In the genomic region with DNA sequence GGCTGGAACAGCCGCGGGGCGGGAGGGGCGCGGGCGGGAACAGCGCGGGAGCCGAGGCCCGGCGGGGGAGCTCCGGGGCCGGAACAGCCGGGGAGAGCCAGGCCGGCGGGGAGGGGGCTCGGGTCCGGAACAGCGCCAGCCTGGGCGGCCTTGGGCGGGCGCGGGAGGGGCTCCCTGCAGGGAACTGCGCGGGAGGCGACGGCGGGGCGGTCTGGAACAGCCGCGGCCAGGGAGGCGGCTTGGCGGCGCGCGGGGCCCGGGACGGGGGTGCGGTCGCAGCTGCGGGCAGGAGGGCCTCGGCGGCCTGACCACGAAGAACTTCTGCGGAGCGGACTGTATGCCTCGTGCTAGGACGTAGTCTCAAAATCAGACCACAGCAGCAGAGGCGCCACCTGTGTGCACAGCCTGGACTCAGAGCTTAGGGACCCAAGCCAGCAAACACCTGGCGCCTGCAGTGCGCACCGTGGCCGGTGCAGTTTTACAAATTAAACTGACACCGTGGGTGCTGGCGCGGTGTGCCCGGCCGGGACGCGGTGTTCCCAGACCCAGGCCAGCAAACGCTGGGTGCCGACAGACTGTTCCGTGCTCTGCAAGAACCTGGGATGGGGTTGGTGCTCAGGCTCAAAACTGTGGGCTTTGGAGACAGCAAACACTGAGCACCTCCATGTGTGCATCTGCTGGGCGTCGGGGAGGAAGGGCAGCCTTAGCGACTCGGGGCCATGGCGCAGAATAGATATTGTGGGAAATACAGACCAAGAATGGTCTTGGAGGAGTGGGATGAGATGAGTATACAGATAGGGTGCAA, we compare ENCODE assay signal across 8 cellular contexts. TPM values are rescaled to one million over a fixed set of nuclear protein-coding genes. Genes with fewer than 3 reads are reported as not detected.
DNase-seq lines count a peak whose midpoint lies in the region; ATAC-seq and TF ChIP-seq lines count a peak whose summit lies in the region.

No MANE protein-coding gene starts in this region.

- ATAC-seq in GM21447 (IDR thresholded peaks at IDR 0.05; ENCODE audit: unreplicated experiment) (peak; percentile 55), left ventricle myocardium superior (peak; percentile 83)
- peak; percentile 70 for ATAC-seq in activated naive CD8-positive, alpha-beta T cell treated with anti-CD3 and anti-CD28 coated beads, Interleukin-2, amount 50 U/mL, for 24 hours

- intact Hi-C loops in left ventricle myocardium superior (cut with micrococcal nuclease): no loop called here

- H3K9me3 Mint-ChIP-seq in activated naive CD8-positive, alpha-beta T cell treated with anti-CD3 and anti-CD28 coated beads, Interleukin-2, amount 50 U/mL, for 24 hours: peaks cover 14% of the 10 kb centered on the region

- peak; percentile 91 for DNase-seq in DMS53 treated with DMSO at 0.1 percent for 48 hours (lab: John Stamatoyannopoulos, UW; ENCODE audit: unreplicated experiment)
- DNase-seq in HuH-7 (ENCODE audit: low spot score): peak; percentile 73
- peak; percentile 92 for DNase-seq in SK-N-DZ (ENCODE audit: low spot score)
- DNase-seq in activated naive CD8-positive, alpha-beta T cell treated with anti-CD3 and anti-CD28 coated beads, Interleukin-2, amount 50 U/mL, for 24 hours: peak; percentile 77
- peak; percentile 94 for DNase-seq in left ventricle myocardium superior
- no peak for DNase-seq in retinal pigment epithelial cell (ENCODE audit: low read depth)
- DNase-seq in NCI-H2107 treated with DMSO at 0.1 percent for 48 hours (lab: John Stamatoyannopoulos, UW; ENCODE audit: unreplicated experiment): no peak

- no peaks in the 10 kb centered on the region for H3K27me3 Mint-ChIP-seq in activated naive CD8-positive, alpha-beta T cell treated with anti-CD3 and anti-CD28 coated beads, Interleukin-2, amount 50 U/mL, for 24 hours

- peaks cover 15% of the 10 kb centered on the region for H3K36me3 Mint-ChIP-seq in activated naive CD8-positive, alpha-beta T cell treated with anti-CD3 and anti-CD28 coated beads, Interleukin-2, amount 50 U/mL, for 24 hours (ENCODE audit: low read depth)

- H3K4me3 Mint-ChIP-seq in activated naive CD8-positive, alpha-beta T cell treated with anti-CD3 and anti-CD28 coated beads, Interleukin-2, amount 50 U/mL, for 24 hours: peak overlapping the region; percentile 82

- no peak for TF ChIP-seq CTCF in retinal pigment epithelial cell (conservative IDR thresholded peaks at IDR 0.05; ENCODE audit: low read depth, low read length)

- peak overlapping the region; percentile 57 for H3K4me3 ChIP-seq in retinal pigment epithelial cell (ENCODE audit: low read length)

- peak overlapping the region; percentile 53 for H3K27ac Mint-ChIP-seq in activated naive CD8-positive, alpha-beta T cell treated with anti-CD3 and anti-CD28 coated beads, Interleukin-2, amount 50 U/mL, for 24 hours

- peaks cover 30% of the 10 kb centered on the region for H3K4me1 Mint-ChIP-seq in activated naive CD8-positive, alpha-beta T cell treated with anti-CD3 and anti-CD28 coated beads, Interleukin-2, amount 50 U/mL, for 24 hours

RNA-seq across cellular contexts. Expression of a gene that starts 0.6 kb away (rescaled TPM):
- 1.8 and 2.1 TPM in 2 replicates for polyA plus RNA-seq in SK-N-DZ (2014; cell fraction: cytosol; rRNA removed)
- 1.2 and 1.9 TPM in 2 replicates for polyA plus RNA-seq in SK-N-DZ (2014; cell fraction: nucleus; rRNA removed)
- total RNA-seq in left ventricle myocardium superior: 2.4 TPM

RNA-seq across cellular contexts. Expression of a gene that starts 12.3 kb away (rescaled TPM):
- 23.8 and 29.7 TPM in 2 replicates for polyA plus RNA-seq in SK-N-DZ (2014; cell fraction: cytosol; rRNA removed)
- 10.2 and 12.1 TPM in 2 replicates for polyA plus RNA-seq in SK-N-DZ (2014; cell fraction: nucleus; rRNA removed)
- total RNA-seq in left ventricle myocardium superior: 13.5 TPM

RNA-seq across cellular contexts. Expression of a gene that starts 46.2 kb away (rescaled TPM):
- 217 and 226 TPM in 2 replicates for polyA plus RNA-seq in SK-N-DZ (2014; cell fraction: cytosol; rRNA removed)
- polyA plus RNA-seq in SK-N-DZ (2014; cell fraction: nucleus; rRNA removed): 524 and 528 TPM in 2 replicates
- 1.8 TPM for total RNA-seq in left ventricle myocardium superior

RNA-seq across cellular contexts. Expression of a gene that starts 58.1 kb away (rescaled TPM):
- polyA plus RNA-seq in SK-N-DZ (2014; cell fraction: cytosol; rRNA removed): 83.8 and 101 TPM in 2 replicates
- polyA plus RNA-seq in SK-N-DZ (2014; cell fraction: nucleus; rRNA removed): 281 and 314 TPM in 2 replicates
- 71.8 TPM for total RNA-seq in left ventricle myocardium superior

Comparison
In these comparisons a context has a peak if more than half of its experiments do, and no peak if none do; other contexts are left out.
1. DNase-seq: peak in DMS53 treated with DMSO at 0.1 percent for 48 hours (single experiment), HuH-7 (single experiment), SK-N-DZ (single experiment), activated naive CD8-positive, alpha-beta T cell treated with anti-CD3 and anti-CD28 coated beads, Interleukin-2, amount 50 U/mL, for 24 hours (single experiment) and left ventricle myocardium superior (single experiment); none in retinal pigment epithelial cell (single experiment) and NCI-H2107 treated with DMSO at 0.1 percent for 48 hours (single experiment).
2. Peak in every context shown above with its lines, with median percentiles within 50 percentile points of each other: ATAC-seq.